Comparison of ENCODE assay signal across 8 cellular contexts in the genomic region with DNA sequence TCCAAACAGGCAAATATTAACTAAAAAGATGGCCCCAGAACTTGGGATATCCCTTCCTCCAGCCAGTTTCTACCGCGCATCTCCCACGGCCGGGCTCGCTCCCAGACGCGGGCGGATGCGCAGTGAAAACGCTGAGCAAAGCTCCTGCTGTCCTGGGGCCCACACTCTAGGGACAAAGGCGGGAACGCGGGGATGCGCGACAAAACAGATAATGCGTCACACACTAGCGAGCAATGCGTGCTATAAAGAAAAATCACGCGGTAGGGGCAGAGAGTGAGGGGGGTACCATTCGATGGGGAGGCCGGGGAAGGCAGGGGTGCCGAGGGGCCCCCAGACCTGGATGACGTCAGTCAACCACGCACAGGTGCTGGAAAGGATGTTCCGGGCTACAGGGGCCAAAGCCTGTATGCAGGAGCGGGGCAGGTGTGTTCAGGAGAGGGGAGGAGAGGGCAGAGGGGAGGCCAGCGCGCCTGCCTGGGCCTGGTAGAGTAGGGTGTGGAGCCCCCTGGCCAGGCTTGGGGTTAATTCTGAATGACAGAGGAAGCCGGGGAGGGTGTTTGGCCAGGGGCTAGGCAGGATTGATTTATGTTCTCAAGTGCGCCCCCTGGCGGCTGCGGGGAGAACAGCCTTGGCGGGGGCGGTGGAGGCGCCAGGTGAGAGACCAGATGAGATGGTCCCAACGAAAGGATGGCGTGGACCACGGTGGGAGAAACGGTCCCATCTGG. TPM values are rescaled to one million over a fixed set of nuclear protein-coding genes. Genes with fewer than 3 reads are reported as not detected.
A peak's percentile ranks its signal among the peaks of the same experiment; 100 is the strongest.
DNase-seq lines count a peak whose midpoint lies in the region; ATAC-seq and TF ChIP-seq lines count a peak whose summit lies in the region.

No MANE protein-coding gene starts in this region.

- peaks cover 29 to 39% (median 37%) of the 10 kb centered on the region in 3 donors for H3K27me3 Mint-ChIP-seq in CD14-positive monocyte (ENCODE audit: low read depth in 3 of 3)

- H3K36me3 Mint-ChIP-seq in CD14-positive monocyte, result no peaks in the 10 kb centered on the region

- TF ChIP-seq POLR2A in prostate gland (IDR thresholded peaks at IDR 0.05), result no peak

- H3K9me3 ChIP-seq in prostate gland, result no peaks in the 10 kb centered on the region

- no peak for ATAC-seq in GM21528 (IDR thresholded peaks at IDR 0.05; ENCODE audit: low FRiP score, unreplicated experiment)

- no peaks in the 10 kb centered on the region for H3K4me1 ChIP-seq in prostate gland (replicated peaks)

- peaks cover 0 to 6% (median 4%) of the 10 kb centered on the region in 7 donors for H3K9me3 Mint-ChIP-seq in CD14-positive monocyte

- H3K4me1 Mint-ChIP-seq in CD14-positive monocyte, result peaks cover 3% of the 10 kb centered on the region

- TF ChIP-seq CTCF in CD14-positive monocyte (IDR thresholded peaks at IDR 0.05) (peak; percentile 98), HL-60 (IDR thresholded peaks at IDR 0.05; ENCODE audit: insufficient read depth, low read length) (peak; percentile 62), epithelial cell of esophagus (IDR thresholded peaks at IDR 0.05; ENCODE audit: insufficient read depth, low read depth, low read length, missing control alignments) (peak; percentile 80), prostate gland (IDR thresholded peaks at IDR 0.05) (peak; percentile 17 to 66 (median 42))

- H3K27ac ChIP-seq in HL-60 (replicated peaks) (no peak overlapping the region), prostate gland (no peak overlapping the region)

- WGBS in prostate gland, result 75% methylated on average over 40 of the region's 40 CpGs

- H3K4me3 ChIP-seq in HL-60 (replicated peaks; ENCODE audit: insufficient read depth, low read length), result no peak overlapping the region
- no peak overlapping the region for H3K4me3 ChIP-seq in epithelial cell of esophagus (ENCODE audit: low read length)
- no peak overlapping the region for H3K4me3 ChIP-seq in prostate gland

- peak overlapping the region in 1 of 2 donors; percentile 12 for H3K4me3 Mint-ChIP-seq in CD14-positive monocyte

- intact Hi-C loops in CD14-positive monocyte (cut with micrococcal nuclease), result no loop called here
- intact Hi-C loops in prostate gland (cut with DNase I), result no loop called here

- H3K27me3 ChIP-seq in HL-60 (ENCODE audit: insufficient read depth, poor library complexity, severe bottlenecking) (no peaks in the 10 kb centered on the region), prostate gland (replicated peaks; ENCODE audit: insufficient read depth) (no peaks in the 10 kb centered on the region)

- peak overlapping the region in 1 of 7 donors; percentile 8 for H3K27ac Mint-ChIP-seq in CD14-positive monocyte

- DNase-seq in CD14-positive monocyte (ENCODE audit: low spot score), result no peak
- DNase-seq in HL-60 (ENCODE audit: low read depth in 1 of 2, low spot score in 1 of 2), result peak in 1 of 2 experiments; percentile 39
- DNase-seq in activated CD8-positive, alpha-beta memory T cell treated with anti-CD3 and anti-CD28 coated beads for 24 hours, result peak; percentile 91
- DNase-seq in epithelial cell of esophagus (ENCODE audit: low read depth), result peak; percentile 45
- no peak for DNase-seq in prostate gland (ENCODE audit: low spot score)
- no peak for DNase-seq in NCI-H510A treated with DMSO at 0.1 percent for 48 hours (lab: John Stamatoyannopoulos, UW)
- no peak for DNase-seq in HK-2 (ENCODE audit: unreplicated experiment)

- H3K36me3 ChIP-seq in prostate gland, result no peaks in the 10 kb centered on the region

RNA-seq across cellular contexts. Expression of gene ITM2C, which starts 14.9 kb away (rescaled TPM):
- polyA plus RNA-seq in CD14-positive monocyte, result 1 to 10 TPM; 2.9 to 3.2 TPM
- 100 to 1,000 TPM; 104 to 137 TPM for total RNA-seq in prostate gland

Comparison
In these comparisons a context has a peak if more than half of its experiments do, and no peak if none do; other contexts are left out.
1. DNase-seq: peak in activated CD8-positive, alpha-beta memory T cell treated with anti-CD3 and anti-CD28 coated beads for 24 hours (single experiment) and epithelial cell of esophagus (single experiment); none in CD14-positive monocyte (single experiment), prostate gland (single experiment), NCI-H510A treated with DMSO at 0.1 percent for 48 hours (single experiment) and HK-2 (single experiment).
2. CTCF ChIP-seq: peak in every context shown above with its lines; median percentile 98 in CD14-positive monocyte; 80 in epithelial cell of esophagus; 62 in HL-60; 42 in prostate gland.